14 cellular contexts compared by ENCODE assay signal in the genomic region with DNA sequence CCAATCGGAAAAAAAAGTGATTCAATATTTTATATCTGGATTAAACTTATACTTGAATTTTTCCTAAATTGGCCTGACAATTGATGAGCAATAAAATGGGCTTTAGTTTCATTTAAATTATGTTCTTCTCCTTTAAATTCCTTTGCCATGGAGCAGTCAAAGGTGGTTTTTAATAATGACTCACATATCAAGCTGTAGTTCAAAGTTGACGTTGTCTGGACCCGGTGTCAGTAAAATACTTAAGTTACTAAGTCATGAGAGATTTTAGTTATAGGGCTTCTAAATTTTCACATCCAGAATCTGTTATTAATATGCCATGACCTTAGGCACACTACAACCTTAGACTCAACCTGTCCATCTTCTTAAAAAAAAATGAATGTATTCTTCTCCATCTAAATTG.
A peak's percentile ranks its signal among the peaks of the same experiment; 100 is the strongest.
DNase-seq lines count a peak whose midpoint lies in the region; ATAC-seq and TF ChIP-seq lines count a peak whose summit lies in the region.
"Had no signal": no experiment of that assay in that cellular context is flagged by ENCODE, and none has a peak within 500 bp of the region (broad histone marks: within the 10 kb centered on the region; RNA-seq: fewer than 3 reads in every experiment).

No MANE protein-coding gene starts in this region.

- WGBS in heart left ventricle, 4 donors: 36 to 50% (median 42%) methylated on average over 3 of the region's 3 CpGs

- TF ChIP-seq POLR2A in heart left ventricle (IDR thresholded peaks at IDR 0.05): no peak

- intact Hi-C loops in heart left ventricle (cut with DNase I) (loop anchor here in 4 of 10 donors (5.0 to 10.0 kb wide), 3 partner anchors 50 to 63 kb away; a partner anchor contains a TSS), mucosa of descending colon (cut with DNase I, micrococcal nuclease) (no loop called here)

- H3K36me3 ChIP-seq in heart left ventricle: no peaks in the 10 kb centered on the region
- no peaks in the 10 kb centered on the region for H3K36me3 ChIP-seq in right atrium auricular region
- H3K36me3 ChIP-seq in mucosa of descending colon (ENCODE audit: low read depth): no peaks in the 10 kb centered on the region
- H3K36me3 ChIP-seq: spleen had no signal

- peak overlapping the region in 11 of 12 donors; percentile 15 to 97 (median 86) for H3K27ac ChIP-seq in heart left ventricle
- peak overlapping the region in 1 of 2 donors; percentile 87 for H3K27ac ChIP-seq in right atrium auricular region
- H3K27ac ChIP-seq in foreskin keratinocyte: peak overlapping the region; percentile 11
- H3K27ac ChIP-seq: spleen had no signal

- ATAC-seq in heart left ventricle (peak in 1 of 4 donors; percentile 1), foreskin keratinocyte (peak; percentile 72), HG03108 (IDR thresholded peaks at IDR 0.05; ENCODE audit: unreplicated experiment) (no peak), mucosa of descending colon (no peak)

- no peak for DNase-seq in heart left ventricle
- no peak for DNase-seq in right atrium auricular region (ENCODE audit: low spot score)
- peak; percentile 74 for DNase-seq in amniotic epithelial cell (ENCODE audit: low read depth)
- peak; percentile 61 to 71 for DNase-seq in foreskin keratinocyte
- DNase-seq in cortex of kidney (lab: John Stamatoyannopoulos, UW): no peak
- DNase-seq in GM10266 (ENCODE audit: extremely low spot score): no peak
- no peak for DNase-seq in mucosa of descending colon
- DNase-seq: activated CD4-positive, alpha-beta memory T cell treated with anti-CD3 and anti-CD28 coated beads for 36 hours; activated effector memory CD4-positive, alpha-beta T cell treated with Interleukin-2 at 50 U/mL for 16 hours; NCI-H187; NCI-H524 treated with DMSO at 0.1 percent for 48 hours; occipital lobe; spleen had no signal

- H3K27me3 ChIP-seq in heart left ventricle: no peaks in the 10 kb centered on the region
- H3K27me3 ChIP-seq in right atrium auricular region: no peaks in the 10 kb centered on the region
- H3K27me3 ChIP-seq in foreskin keratinocyte: no peaks in the 10 kb centered on the region
- H3K27me3 ChIP-seq: spleen had no signal

- no peaks in the 10 kb centered on the region for H3K9me3 ChIP-seq in heart left ventricle
- no peaks in the 10 kb centered on the region for H3K9me3 ChIP-seq in right atrium auricular region
- H3K9me3 ChIP-seq in mucosa of descending colon: no peaks in the 10 kb centered on the region
- H3K9me3 ChIP-seq: spleen had no signal

- TF ChIP-seq CTCF in heart left ventricle (IDR thresholded peaks at IDR 0.05) (no peak), right atrium auricular region (IDR thresholded peaks at IDR 0.05) (no peak), foreskin keratinocyte (conservative IDR thresholded peaks at IDR 0.05) (no peak), GM10266 (IDR thresholded peaks at IDR 0.05; ENCODE audit: control insufficient read depth, insufficient read depth, low read depth, missing control alignments) (no peak), mucosa of descending colon (IDR thresholded peaks at IDR 0.05) (no peak)

- H3K4me1 ChIP-seq in heart left ventricle: peaks cover 0 to 70% (median 20%) of the 10 kb centered on the region in 12 donors
- H3K4me1 ChIP-seq in right atrium auricular region: peaks cover 0 to 39% of the 10 kb centered on the region in 2 donors
- peaks cover 33% of the 10 kb centered on the region for H3K4me1 ChIP-seq in foreskin keratinocyte
- H3K4me1 ChIP-seq in mucosa of descending colon (ENCODE audit: low read depth): no peaks in the 10 kb centered on the region

- H3K4me3 ChIP-seq in heart left ventricle: no peak overlapping the region
- H3K4me3 ChIP-seq in right atrium auricular region: no peak overlapping the region
- H3K4me3 ChIP-seq in mucosa of descending colon: no peak overlapping the region
- H3K4me3 ChIP-seq: spleen had no signal

Comparison
In these comparisons a context has a peak if more than half of its experiments do, and no peak if none do; other contexts are left out.
1. DNase-seq: peak in amniotic epithelial cell (single experiment) and foreskin keratinocyte (2 of 2); none in heart left ventricle (0 of 5), right atrium auricular region (single experiment), cortex of kidney (single experiment), GM10266 (single experiment) and mucosa of descending colon (0 of 3).